28 cellular contexts compared by ENCODE assay signal in genomic region chr16:54353097-54353496, GRCh38.
"Had no signal": no experiment of that assay in that cellular context is flagged by ENCODE, and none has a peak within 500 bp of the region (broad histone marks: within the 10 kb centered on the region; RNA-seq: fewer than 3 reads in every experiment).

No MANE protein-coding gene starts in this region.

- ATAC-seq: PC-3, T-cell had no signal

- DNase-seq: Kasumi-1, MM.1S, MV-4-11, NCI-H1092, NCI-H1105, NCI-H1417 treated with DMSO at 0.1 percent for 48 hours, NCI-H1436 treated with DMSO at 0.1 percent for 48 hours, NCI-H1694 treated with DMSO at 0.1 percent for 48 hours, NCI-H187 treated with DMSO at 0.1 percent for 48 hours, NCI-H2029, NCI-H2081, NCI-H2171 treated with DMSO at 0.1 percent for 48 hours, NCI-H2227 treated with DMSO at 0.1 percent for 48 hours, NCI-H345, NCI-H446, NCI-H510A treated with DMSO at 0.1 percent for 48 hours, NCI-H524 treated with DMSO at 0.1 percent for 48 hours, NCI-H526 treated with DMSO at 0.1 percent for 48 hours, NCI-H774, OCI-M1, PC-3, Peyer's patch, Right ventricle myocardium superior, RPMI8226, SHP77 treated with DMSO at 0.1 percent for 48 hours, SK-N-SH, T-cell had no signal

- H3K27ac ChIP-seq: Peyer's patch, SJSA1 had no signal
